21 cellular contexts compared by ENCODE assay signal in the genomic region with DNA sequence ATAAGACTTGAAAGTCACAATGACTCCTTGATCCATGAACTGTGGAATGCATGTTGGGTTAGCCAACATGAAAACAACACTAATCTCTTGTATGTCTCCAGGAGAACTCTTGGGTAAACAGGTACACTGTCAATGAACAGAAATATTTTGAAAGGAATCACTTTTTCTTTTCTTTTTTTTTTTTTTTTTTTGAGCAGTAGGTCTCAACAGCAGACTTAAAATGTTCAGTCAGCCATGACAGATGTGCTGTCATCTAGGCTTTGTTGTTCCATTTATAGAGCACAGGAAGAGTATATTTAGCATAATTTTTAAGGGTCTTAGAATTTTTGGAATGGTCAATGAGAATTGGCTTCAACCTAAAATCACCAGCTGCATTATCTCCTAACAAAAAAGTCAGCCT.
"Had no signal": no experiment of that assay in that cellular context is flagged by ENCODE, and none has a peak within 500 bp of the region (broad histone marks: within the 10 kb centered on the region; RNA-seq: fewer than 3 reads in every experiment).

No MANE protein-coding gene starts in this region.

- H3K4me3 ChIP-seq: SJSA1, SK-N-MC had no signal

- H3K27me3 ChIP-seq: SJSA1 had no signal

- H3K27ac ChIP-seq: HL-60, SJSA1, SK-N-MC had no signal

- FAIRE-seq: HTR-8/SVneo, RCC 7860 had no signal

- DNase-seq: KBM-7, MV-4-11, NCI-H1048, NCI-H1105, NCI-H1436 treated with DMSO at 0.1 percent for 48 hours, NCI-H1694, NCI-H187 treated with DMSO at 0.1 percent for 48 hours, NCI-H2029 treated with DMSO at 0.1 percent for 48 hours, NCI-H2227 treated with DMSO at 0.1 percent for 48 hours, NCI-H510A, NCI-H524 treated with DMSO at 0.1 percent for 48 hours, NCI-H69, NCI-H774, Right ventricle myocardium superior, RPMI8226, SIG-M5 had no signal
